ENCODE assay signal across 23 cellular contexts in the genomic region with DNA sequence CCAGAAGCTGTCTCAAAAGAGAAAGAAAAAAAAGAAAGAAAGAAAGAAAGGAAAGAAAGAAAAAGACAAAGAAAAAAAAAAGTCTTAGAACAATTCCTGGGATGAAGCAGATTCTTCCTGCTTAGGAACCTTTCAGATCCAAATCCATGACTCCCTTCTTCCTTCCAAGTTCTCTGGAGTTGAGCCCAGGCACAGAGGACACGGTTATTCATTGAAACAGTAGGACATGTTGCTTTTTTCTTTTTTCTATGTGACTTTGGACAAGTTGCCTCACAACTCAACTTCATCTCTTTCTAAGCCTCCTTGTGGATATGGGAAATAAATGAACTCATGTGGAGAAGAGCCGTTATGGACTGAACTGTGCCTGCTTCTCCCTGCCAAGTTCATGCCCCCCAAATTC. TPM values are rescaled to one million over a fixed set of nuclear protein-coding genes. Genes with fewer than 3 reads are reported as not detected.
DNase-seq lines count a peak whose midpoint lies in the region; ATAC-seq, FAIRE-seq and TF ChIP-seq lines count a peak whose summit lies in the region.
"Had no signal": no experiment of that assay in that cellular context is flagged by ENCODE, and none has a peak within 500 bp of the region (broad histone marks: within the 10 kb centered on the region; RNA-seq: fewer than 3 reads in every experiment).

No MANE protein-coding gene starts in this region.

- POLR2A ChIA-PET in GM12878 (lab: Charles Lee): interaction anchor here (1.0 to 9.7 kb wide), 4 partner anchors 9 to 29 kb away, joined by 3 to 154 read pairs (median 48); partner anchors contain the start of gene TNFRSF8

- RAD21 ChIA-PET in GM12878 (lab: Charles Lee; ENCODE audit: unreplicated experiment): interaction anchor here (2.3 to 9.9 kb wide), 6 partner anchors 9 to 31 kb away, joined by 12 to 167 read pairs (median 41); partner anchors contain the start of genes MIIP and TNFRSF8

- H3K36me3 ChIP-seq in BLaER1 treated with 17β-estradiol and CSF1 and Interleukin-3, amounts not matched to agents 10 nM and 100 nM: no peaks in the 10 kb centered on the region
- H3K36me3 ChIP-seq in GM12878 (ENCODE audit: control insufficient read depth in 2 of 2, insufficient read depth in 2 of 2, low read length in 1 of 2) (no peaks in the 10 kb centered on the region), left ventricle myocardium inferior (no peaks in the 10 kb centered on the region)
- H3K36me3 ChIP-seq: MG63 had no signal

- WGBS in GM12878 (ENCODE audit: insufficient coverage, insufficient replicate concordance, low lambda C conversion rate, missing lambda C conversion rate): 33% methylated on average over 2 of the region's 2 CpGs

- TF ChIP-seq CTCF in GM12865 (IDR thresholded peaks at IDR 0.05; ENCODE audit: insufficient read depth, low read depth, low read length, missing control alignments): no peak
- no peak for TF ChIP-seq CTCF in GM12878 (IDR thresholded peaks at IDR 0.05 in 2 of 3, conservative IDR thresholded peaks at IDR 0.05 in 1 of 3; ENCODE audit: control insufficient read depth in 2 of 3, extremely low read depth in 1 of 3, insufficient read depth in 1 of 3, low read depth in 3 of 3, low read length in 3 of 3)
- no peak for TF ChIP-seq CTCF in left ventricle myocardium inferior (IDR thresholded peaks at IDR 0.05; ENCODE audit: borderline replicate concordance)

- no peak for TF ChIP-seq POLR2A in GM12878 (IDR thresholded peaks at IDR 0.05; ENCODE audit: low read depth, low read length)

- H3K79me2 ChIP-seq in GM12878 (ENCODE audit: control insufficient read depth, insufficient read depth, low read length): peaks cover 9% of the 10 kb centered on the region

- FAIRE-seq in GM12878 (lab: Jason Lieb, UNC): no peak
- FAIRE-seq: H54 had no signal

- SMC1A ChIA-PET in GM12878 (lab: Charles Lee; ENCODE audit: uncharacterized antibody, unreplicated experiment): interaction anchor here (1.8 to 14.3 kb wide), 4 partner anchors 9 to 30 kb away, joined by 11 to 209 read pairs (median 82); partner anchors contain the start of gene TNFRSF8

- peak overlapping the region in 9 of 11 experiments; percentile 74 to 89 (median 82); a peak in 13 of 22 replicates for H3K4me2 ChIP-seq in BLaER1 treated with 17β-estradiol and CSF1 and Interleukin-3, amounts not matched to agents 10 nM and 100 nM
- H3K4me2 ChIP-seq in GM12878 (ENCODE audit: control insufficient read depth, insufficient read depth): peak overlapping the region; percentile 17
- H3K4me2 ChIP-seq: PC-9 had no signal

- no peak overlapping the region for H3K9ac ChIP-seq in BLaER1 treated with 17β-estradiol and CSF1 and Interleukin-3, amounts not matched to agents 10 nM and 100 nM
- H3K9ac ChIP-seq in GM12878 (ENCODE audit: control insufficient read depth, insufficient read depth, low read length): peak overlapping the region; percentile 81

- intact Hi-C loops in GM12878 (cut with micrococcal nuclease; ENCODE audit: unreplicated experiment) (loop anchor here (5.0 kb wide), 1 partner anchor 114 kb away; no protein-coding TSS in a partner anchor), left ventricle myocardium inferior (cut with micrococcal nuclease) (no loop called here)

- in situ Hi-C loops in GM12878 (cut with MboI): no loop called here

- no TSS peak for BruUV-seq in GM12878 (replicated peaks; lab: Mats Ljungman, UMichigan)

- no peak overlapping the region for H3K27ac ChIP-seq in BLaER1 treated with 17β-estradiol and CSF1 and Interleukin-3, amounts not matched to agents 10 nM and 100 nM
- H3K27ac ChIP-seq in GM12878 (ENCODE audit: control insufficient read depth, insufficient read depth): peak overlapping the region; percentile 94
- H3K27ac ChIP-seq in left ventricle myocardium inferior (replicated peaks): no peak overlapping the region
- H3K27ac ChIP-seq: PC-9 had no signal

- H3K4me3 ChIP-seq in BLaER1 treated with 17β-estradiol and CSF1 and Interleukin-3, amounts not matched to agents 10 nM and 100 nM: no peak overlapping the region
- H3K4me3 ChIP-seq in GM12865 (ENCODE audit: low read depth, low read length) (peak overlapping the region; percentile 57), GM12878 (no peak overlapping the region), left ventricle myocardium inferior (no peak overlapping the region)
- H3K4me3 ChIP-seq: MG63, PC-9 had no signal

- no peak overlapping the region for H2AFZ ChIP-seq in GM12878 (ENCODE audit: control insufficient read depth, low read depth, low read length)
- H2AFZ ChIP-seq: PC-9 had no signal

- TF ChIP-seq RAD21 in GM12878 (IDR thresholded peaks at IDR 0.05; ENCODE audit: insufficient read depth, low read depth, low read length): no peak

- no peak for ATAC-seq in GM12878
- ATAC-seq in HG03139 (IDR thresholded peaks at IDR 0.05; ENCODE audit: unreplicated experiment): no peak

- CTCF ChIA-PET in GM12878 (lab: Yijun Ruan, JAX): interaction anchor here (0.8 to 4.4 kb wide), 9 partner anchors 8 to 46 kb away, joined by 3 to 37 read pairs (median 3); partner anchors contain the start of gene MIIP

- TF ChIP-seq EP300 in GM12878 (IDR thresholded peaks at IDR 0.05; ENCODE audit: borderline replicate concordance in 1 of 2, control insufficient read depth in 1 of 2, low read depth in 2 of 2, low read length in 2 of 2): no peak

- H3K27me3 ChIP-seq in BLaER1 treated with 17β-estradiol and CSF1 and Interleukin-3, amounts not matched to agents 10 nM and 100 nM: no peaks in the 10 kb centered on the region
- no peaks in the 10 kb centered on the region for H3K27me3 ChIP-seq in GM12878 (replicated peaks in 1 of 2; ENCODE audit: control insufficient read depth in 2 of 2, insufficient read depth in 2 of 2, low read length in 1 of 2)
- H3K27me3 ChIP-seq in left ventricle myocardium inferior (ENCODE audit: low read depth): peaks cover 21% of the 10 kb centered on the region
- H3K27me3 ChIP-seq: MG63 had no signal

- H4K20me1 ChIP-seq in BLaER1 treated with 17β-estradiol and CSF1 and Interleukin-3, amounts not matched to agents 10 nM and 100 nM: no peaks in the 10 kb centered on the region; a peak in 2 of 22 replicates
- no peaks in the 10 kb centered on the region for H4K20me1 ChIP-seq in GM12878 (ENCODE audit: control insufficient read depth, insufficient read depth)

- DNase-seq in GM12865 (ENCODE audit: low read depth): no peak
- no peak for DNase-seq in GM12878 (ENCODE audit: low read depth, low spot score)
- peak; percentile 26 for DNase-seq in midbrain (lab: John Stamatoyannopoulos, UW)
- no peak for DNase-seq in left ventricle myocardium inferior
- DNase-seq in foreskin melanocyte: no peak
- DNase-seq: Caco-2; CD4-positive, alpha-beta memory T cell; DMS 273 treated with DMSO at 0.1 percent for 48 hours; DND-41; MG63; NCI-H1048; NCI-H1417 treated with DMSO at 0.1 percent for 48 hours; NCI-H187; NCI-H446; NCI-H526; PC-9; SHP77 had no signal

- H3K4me1 ChIP-seq in BLaER1 treated with 17β-estradiol and CSF1 and Interleukin-3, amounts not matched to agents 10 nM and 100 nM: peaks cover 39 to 70% (median 54%) of the 10 kb centered on the region in 10 experiments
- H3K4me1 ChIP-seq in GM12878 (ENCODE audit: control insufficient read depth, insufficient read depth, low read length) (peaks cover 88% of the 10 kb centered on the region), left ventricle myocardium inferior (peaks cover 19% of the 10 kb centered on the region)

- H3K9me3 ChIP-seq in BLaER1 treated with 17β-estradiol and CSF1 and Interleukin-3, amounts not matched to agents 10 nM and 100 nM (replicated peaks in 1 of 11): no peaks in the 10 kb centered on the region
- H3K9me3 ChIP-seq in GM12878 (replicated peaks; ENCODE audit: control insufficient read depth, insufficient read depth, low read length) (no peaks in the 10 kb centered on the region), left ventricle myocardium inferior (replicated peaks) (no peaks in the 10 kb centered on the region)
- H3K9me3 ChIP-seq: Caco-2, MG63 had no signal

TF ChIP-seq in GM12878, 131 proteins besides CTCF, POLR2A, EP300 and RAD21 (continues in another document):
- TF ChIP-seq CHD4 (IDR thresholded peaks at IDR 0.05): no peak

RNA-seq across cellular contexts. Expression of gene TNFRSF8, which starts 14.7 kb away (rescaled TPM):
- total RNA-seq in GM12878 (2013; cell fraction: nucleolus; rRNA removed): 152 and 169 TPM in 2 replicates
- total RNA-seq in GM12878 (2014; rRNA removed) (59.6 and 71.1 TPM in 2 replicates), GM12878 (2014; rRNA removed; fragmentation: Illumina TruSeq; extraction: Trizol) (32.8 and 40.6 TPM in 2 replicates), GM12878 (2021) (114 and 115 TPM in 2 replicates), left ventricle myocardium inferior (0.82 TPM)
- 15.7 TPM for polyA plus RNA-seq in GM12878 (2011; ENCODE audit: low read depth)
- polyA plus RNA-seq in GM12878 (2011; rRNA removed) (18.2 and 40.5 TPM in 2 replicates), GM12878 (2014; fragmentation: Illumina TruSeq; extraction: Trizol) (12.4 and 49.6 TPM in 2 replicates), GM12878 (2014; fragmentation: Nextera tagmentation; extraction: Ambion mirVana) (10 to 100 TPM in 1 of 2 experiments, 1 to 10 TPM in 1; 9.8 to 32.0 TPM), GM12878 (2014; rRNA removed) (68.0 and 85.0 TPM in 2 replicates), GM12878 (2016; fragmentation: Nextera tagmentation; extraction: Ambion mirVana) (10 to 100 TPM; 69.7 to 71.9 TPM)
- polyA plus RNA-seq in GM12878 (2011; cell fraction: cytosol; rRNA removed): 58.2 and 63.2 TPM in 2 replicates
- polyA plus RNA-seq in GM12878 (2011; cell fraction: nucleus; rRNA removed): 60.0 and 69.8 TPM in 2 replicates
- polyA plus RNA-seq in GM12878 (2012): 37.2 and 56.8 TPM in 2 replicates
- 33.1 and 63.8 TPM in 2 replicates for polyA minus RNA-seq in GM12878 (2011; rRNA and poly(A)+ RNA removed)
- 32.3 and 32.7 TPM in 2 replicates for polyA minus RNA-seq in GM12878 (2011; cell fraction: cytosol; rRNA and poly(A)+ RNA removed)
- polyA minus RNA-seq in GM12878 (2011; cell fraction: nucleus; rRNA and poly(A)+ RNA removed): 25.4 and 41.4 TPM in 2 replicates
- total RNA-seq: A673; Caco-2; CD4-positive, alpha-beta memory T cell; LHCN-M2; PC-9 had no signal
- polyA plus RNA-seq: BJ; CD4-positive, alpha-beta memory T cell had no signal

RNA-seq across cellular contexts. Expression of gene MIIP, which starts 29.1 kb away (rescaled TPM):
- total RNA-seq in GM12878 (2013; cell fraction: nucleolus; rRNA removed): 69.0 and 77.4 TPM in 2 replicates
- total RNA-seq in GM12878 (2014; rRNA removed) (68.8 and 71.3 TPM in 2 replicates), GM12878 (2014; rRNA removed; fragmentation: Illumina TruSeq; extraction: Trizol) (16.6 and 17.1 TPM in 2 replicates), GM12878 (2021) (56.2 and 57.2 TPM in 2 replicates), left ventricle myocardium inferior (16.2 TPM)
- polyA plus RNA-seq in GM12878 (2011; ENCODE audit: low read depth): 12.2 TPM
- polyA plus RNA-seq in GM12878 (2011; rRNA removed) (8.8 and 21.5 TPM in 2 replicates), GM12878 (2014; fragmentation: Illumina TruSeq; extraction: Trizol) (5.4 and 11.6 TPM in 2 replicates), GM12878 (2014; fragmentation: Nextera tagmentation; extraction: Ambion mirVana) (1 to 10 TPM in 1 of 2 experiments, under 1 TPM in 1; 0.84 to 5.1 TPM), GM12878 (2014; rRNA removed) (65.2 and 70.6 TPM in 2 replicates), GM12878 (2016; fragmentation: Nextera tagmentation; extraction: Ambion mirVana) (10 to 100 TPM; 82.3 to 95.7 TPM)
- polyA plus RNA-seq in GM12878 (2011; cell fraction: cytosol; rRNA removed): 30.0 and 54.7 TPM in 2 replicates
- 275 and 289 TPM in 2 replicates for polyA plus RNA-seq in GM12878 (2011; cell fraction: nucleus; rRNA removed)
- polyA plus RNA-seq in GM12878 (2012): 37.9 and 40.1 TPM in 2 replicates
- polyA minus RNA-seq in GM12878 (2011; rRNA and poly(A)+ RNA removed): 13.8 and 33.1 TPM in 2 replicates
- 16.1 and 21.0 TPM in 2 replicates for polyA minus RNA-seq in GM12878 (2011; cell fraction: cytosol; rRNA and poly(A)+ RNA removed)
- 22.2 and 38.7 TPM in 2 replicates for polyA minus RNA-seq in GM12878 (2011; cell fraction: nucleus; rRNA and poly(A)+ RNA removed)

Comparison
In these comparisons a context has a peak if more than half of its experiments do, and no peak if none do; other contexts are left out.
1. RNA of gene TNFRSF8, which starts 14.7 kb away (total RNA-seq): 32.8 to 169 TPM in GM12878; 0.82 TPM in left ventricle myocardium inferior (single experiment); every median in the first group is over 10 times any median in the second.